Comparison of ENCODE assay signal across 8 cellular contexts in genomic region chr17:10119203-10120112, GRCh38.
DNase-seq lines count a peak whose midpoint lies in the region; TF ChIP-seq lines count a peak whose summit lies in the region.

No MANE protein-coding gene starts in this region.

- no peaks in the 10 kb centered on the region for H3K36me3 ChIP-seq in colonic mucosa
- no peaks in the 10 kb centered on the region for H3K36me3 ChIP-seq in neutrophil

- H3K9me3 ChIP-seq in colonic mucosa (no peaks in the 10 kb centered on the region), neutrophil (no peaks in the 10 kb centered on the region)

- H3K4me1 ChIP-seq in colonic mucosa = no peaks in the 10 kb centered on the region
- peaks cover 65 to 67% of the 10 kb centered on the region in 2 experiments for H3K4me1 ChIP-seq in neutrophil (ENCODE audit: control insufficient read depth in 1 of 2, insufficient read depth in 1 of 2, low read depth in 1 of 2, low read length in 1 of 2)

- TF ChIP-seq CTCF in colonic mucosa (IDR thresholded peaks at IDR 0.05) (no peak), neutrophil (IDR thresholded peaks at IDR 0.05) (peak; percentile 18)

- DNase-seq in Daoy (ENCODE audit: low read depth) (peak; percentile 71), LoVo (ENCODE audit: low spot score) (peak; percentile 86), colonic mucosa (peak; percentile 69), T-helper 9 cell (no peak), HK-2 (ENCODE audit: unreplicated experiment) (no peak)
- no peak for DNase-seq in activated CD4-positive, CD25-positive, alpha-beta regulatory T cell treated with anti-CD3 and anti-CD28 coated beads, Interleukin-2, amount 50 U/mL, for 72 hours
- DNase-seq in effector CD8-positive, alpha-beta T cell (lab: John Stamatoyannopoulos, UW) = no peak

- H3K9ac ChIP-seq in colonic mucosa (ENCODE audit: low read depth in 2 of 2, low read length in 2 of 2) = no peak overlapping the region

- H3K27me3 ChIP-seq in colonic mucosa = no peaks in the 10 kb centered on the region
- H3K27me3 ChIP-seq in neutrophil = no peaks in the 10 kb centered on the region

- H3K4me3 ChIP-seq in colonic mucosa = no peak overlapping the region
- peak overlapping the region in 1 of 2 experiments; percentile 26 for H3K4me3 ChIP-seq in neutrophil (ENCODE audit: low read depth in 1 of 2, low read length in 1 of 2)

- peak overlapping the region; percentile 9 for H3K27ac ChIP-seq in colonic mucosa
- peak overlapping the region; percentile 96 for H3K27ac ChIP-seq in neutrophil

- intact Hi-C loops in colonic mucosa (cut with DNase I) = no loop called here

Comparison
In these comparisons a context has a peak if more than half of its experiments do, and no peak if none do; other contexts are left out.
1. DNase-seq: peak in Daoy (single experiment), LoVo (single experiment) and colonic mucosa (single experiment); none in T-helper 9 cell (single experiment), activated CD4-positive, CD25-positive, alpha-beta regulatory T cell treated with anti-CD3 and anti-CD28 coated beads, Interleukin-2, amount 50 U/mL, for 72 hours (single experiment), effector CD8-positive, alpha-beta T cell (single experiment) and HK-2 (single experiment).